In genomic region chr15:33112541-33113105, GRCh38 we compare ENCODE assay signal across 22 cellular contexts.
A peak's percentile ranks its signal among the peaks of the same experiment; 100 is the strongest.
DNase-seq lines count a peak whose midpoint lies in the region; ATAC-seq, FAIRE-seq and TF ChIP-seq lines count a peak whose summit lies in the region.
"Had no signal": no experiment of that assay in that cellular context is flagged by ENCODE, and none has a peak within 500 bp of the region (broad histone marks: within the 10 kb centered on the region; RNA-seq: fewer than 3 reads in every experiment).

No MANE protein-coding gene starts in this region.

- WGBS in SK-N-SH (ENCODE audit: low lambda C conversion rate), result 88% methylated on average over 5 of the region's 5 CpGs
- no CpG with 5 or more reads among the region's 5 CpGs for WGBS in mesendoderm (ENCODE audit: extremely low coverage, insufficient coverage, low lambda C conversion rate)
- no CpG with 5 or more reads among the region's 5 CpGs for WGBS in trophoblast cell (ENCODE audit: extremely low coverage, insufficient coverage, insufficient read length)

- no peak overlapping the region for H3K4me3 ChIP-seq in SK-N-SH (ENCODE audit: low read depth in 2 of 2, low read length in 1 of 2)
- H3K4me3 ChIP-seq in mesendoderm (ENCODE audit: low read length), result no peak overlapping the region
- H3K4me3 ChIP-seq in trophoblast cell (ENCODE audit: low read depth, low read length), result no peak overlapping the region
- H3K4me3 ChIP-seq: Peyer's patch had no signal

- H4K12ac ChIP-seq in trophoblast cell (ENCODE audit: low read depth, low read length), result no peak overlapping the region

- H2BK120ac ChIP-seq in mesendoderm (ENCODE audit: low read depth, low read length) (no peak overlapping the region), trophoblast cell (ENCODE audit: insufficient read depth, low read length, poor library complexity) (no peak overlapping the region)

- no peaks in the 10 kb centered on the region for H3K9me3 ChIP-seq in SK-N-SH
- H3K9me3 ChIP-seq in trophoblast cell (ENCODE audit: insufficient read depth, low read depth, low read length), result no peaks in the 10 kb centered on the region
- H3K9me3 ChIP-seq: Peyer's patch had no signal

- no peak overlapping the region for H3K4me3 Mint-ChIP-seq in WTC11
- H3K4me3 Mint-ChIP-seq: CD8-positive, alpha-beta memory T cell had no signal

- ATAC-seq in SK-N-SH treated with all-trans-retinoic acid at 6 μM for 48 hours (no peak), WTC11 (0 out of 2 replicates have a peak, but pooled peaks have one; percentile 29), HG03432 (IDR thresholded peaks at IDR 0.05; ENCODE audit: unreplicated experiment) (no peak)

- no peak overlapping the region for H3K27ac Mint-ChIP-seq in WTC11
- H3K27ac Mint-ChIP-seq: CD8-positive, alpha-beta memory T cell had no signal

- H3F3A ChIP-seq in SK-N-SH (replicated peaks; ENCODE audit: insufficient read depth), result peaks cover 45% of the 10 kb centered on the region

- peak overlapping the region; percentile 5 for H3K18ac ChIP-seq in mesendoderm (ENCODE audit: low read length)
- no peak overlapping the region for H3K18ac ChIP-seq in trophoblast cell (ENCODE audit: low read length)

- H4K5ac ChIP-seq in mesendoderm (ENCODE audit: low read length), result no peak overlapping the region

- no peak overlapping the region for H2BK15ac ChIP-seq in mesendoderm (replicated peaks; ENCODE audit: low read depth)

- H3K27me3 ChIP-seq in SK-N-SH (ENCODE audit: insufficient read depth) (no peaks in the 10 kb centered on the region), mesendoderm (ENCODE audit: insufficient read depth, low read length, poor library complexity) (no peaks in the 10 kb centered on the region), trophoblast cell (ENCODE audit: insufficient read depth, low read length) (no peaks in the 10 kb centered on the region)
- H3K27me3 ChIP-seq: Peyer's patch had no signal

- H3K4me1 Mint-ChIP-seq in WTC11, result peaks cover 56% of the 10 kb centered on the region
- H3K4me1 Mint-ChIP-seq: CD8-positive, alpha-beta memory T cell had no signal

- POLR2A ChIA-PET in SK-N-SH (lab: Yijun Ruan, JAX) (no interaction called here), WTC11 (lab: Charles Lee) (no interaction called here)

- no peaks in the 10 kb centered on the region for H3K27me3 Mint-ChIP-seq in WTC11 (ENCODE audit: low read depth)

- H3K4me2 ChIP-seq in SK-N-SH, result peak overlapping the region; percentile 5; the same call in 1 of the 2 replicates
- H3K4me2 ChIP-seq in mesendoderm (ENCODE audit: low read length), result no peak overlapping the region
- H3K4me2 ChIP-seq in trophoblast cell (ENCODE audit: low read length), result no peak overlapping the region

- no peak for TF ChIP-seq EP300 in SK-N-SH (IDR thresholded peaks at IDR 0.05; ENCODE audit: borderline replicate concordance in 1 of 2, low read depth in 1 of 2, low read length in 1 of 2)

- H3K4me1 ChIP-seq in SK-N-SH (ENCODE audit: control insufficient read depth in 1 of 2, insufficient read depth in 2 of 2, low read depth in 1 of 2, low read length in 1 of 2), result peaks cover 0 to 19% of the 10 kb centered on the region in 2 experiments; a peak in 3 of 4 replicates
- H3K4me1 ChIP-seq in mesendoderm (ENCODE audit: control insufficient read depth, low read depth, low read length), result peaks cover 2% of the 10 kb centered on the region
- peaks cover 0 to 3% of the 10 kb centered on the region in 2 experiments for H3K4me1 ChIP-seq in trophoblast cell (ENCODE audit: control insufficient read depth in 1 of 2, insufficient read depth in 2 of 2, low read length in 2 of 2)
- H3K4me1 ChIP-seq: Peyer's patch had no signal

- H3K79me2 ChIP-seq in SK-N-SH (ENCODE audit: insufficient read depth) (peaks cover 100% of the 10 kb centered on the region), mesendoderm (ENCODE audit: control insufficient read depth, insufficient read depth, low read length) (no peaks in the 10 kb centered on the region), trophoblast cell (ENCODE audit: control insufficient read depth, insufficient read depth, low read length, poor library complexity) (no peaks in the 10 kb centered on the region)

- H3K9me3 Mint-ChIP-seq in WTC11, result peaks cover 6% of the 10 kb centered on the region

- H3K36me3 ChIP-seq in SK-N-SH (replicated peaks in 1 of 2; ENCODE audit: control insufficient read depth in 1 of 2, insufficient read depth in 2 of 2, low read length in 1 of 2) (peaks cover 0 to 27% of the 10 kb centered on the region in 2 experiments), mesendoderm (ENCODE audit: control insufficient read depth, insufficient read depth, low read length) (no peaks in the 10 kb centered on the region), trophoblast cell (ENCODE audit: control insufficient read depth in 1 of 2, insufficient read depth in 2 of 2, low read length in 2 of 2) (no peaks in the 10 kb centered on the region)
- H3K36me3 ChIP-seq: Peyer's patch had no signal

- H2BK12ac ChIP-seq in trophoblast cell (ENCODE audit: low read length), result no peak overlapping the region

- FAIRE-seq in frontal cortex (lab: Jason Lieb, UNC), result no peak
- FAIRE-seq: GM19239 had no signal

- no peak for TF ChIP-seq RAD21 in SK-N-SH (IDR thresholded peaks at IDR 0.05; ENCODE audit: low read length)

- H3K36me3 Mint-ChIP-seq in WTC11, result no peaks in the 10 kb centered on the region
- H3K36me3 Mint-ChIP-seq: CD8-positive, alpha-beta memory T cell had no signal

- H4K8ac ChIP-seq in mesendoderm (ENCODE audit: low read depth, low read length), result no peak overlapping the region
- no peak overlapping the region for H4K8ac ChIP-seq in trophoblast cell (ENCODE audit: low read depth, low read length)

- H3K9ac ChIP-seq in SK-N-SH (no peak overlapping the region), mesendoderm (ENCODE audit: low read length) (no peak overlapping the region), trophoblast cell (ENCODE audit: low read length) (no peak overlapping the region)

- H4K91ac ChIP-seq in trophoblast cell (ENCODE audit: low read depth, low read length), result no peak overlapping the region

- H2AFZ ChIP-seq in SK-N-SH (ENCODE audit: low read depth) (no peak overlapping the region), trophoblast cell (ENCODE audit: insufficient read depth, low read length, poor library complexity) (no peak overlapping the region)

- peaks cover 2% of the 10 kb centered on the region; the same call in 1 of the 2 replicates for H4K20me1 ChIP-seq in SK-N-SH (ENCODE audit: insufficient read depth)

- H2AK5ac ChIP-seq in mesendoderm (ENCODE audit: low read length) (no peak overlapping the region), trophoblast cell (ENCODE audit: low read length) (no peak overlapping the region)

- no peak for DNase-seq in SK-N-SH
- no peak for DNase-seq in WTC11 (ENCODE audit: low spot score)
- no peak for DNase-seq in mesendoderm
- peak; percentile 83 to 87 for DNase-seq in trophoblast cell
- no peak for DNase-seq in pons (ENCODE audit: low spot score)
- no peak for DNase-seq in frontal cortex (ENCODE audit: low spot score in 2 of 2)
- DNase-seq: C1 segment of cervical spinal cord; Calu3; CD8-positive, alpha-beta memory T cell; GDM1; KG1; NCI-H1105; NCI-H2081; NCI-H2171; NCI-H345; NCI-H524; NCI-H774; Peyer's patch had no signal

- no peak overlapping the region for H3K14ac ChIP-seq in trophoblast cell (ENCODE audit: low read length)

- H3K4ac ChIP-seq in mesendoderm (ENCODE audit: low read depth, low read length) (no peak overlapping the region), trophoblast cell (ENCODE audit: low read depth, low read length) (no peak overlapping the region)

- no peak overlapping the region for H3K23ac ChIP-seq in mesendoderm (ENCODE audit: low read length)
- no peak overlapping the region for H3K23ac ChIP-seq in trophoblast cell (ENCODE audit: low read length)

- TF ChIP-seq CTCF in SK-N-SH (IDR thresholded peaks at IDR 0.05), result no peak
- TF ChIP-seq CTCF in WTC11 (IDR thresholded peaks at IDR 0.05), result no peak

- no peaks in the 10 kb centered on the region for H3K79me1 ChIP-seq in mesendoderm (ENCODE audit: low read length)
- peaks cover 1% of the 10 kb centered on the region for H3K79me1 ChIP-seq in trophoblast cell (ENCODE audit: low read length)

- H3K56ac ChIP-seq in mesendoderm (ENCODE audit: low read length), result no peak overlapping the region

- CTCF ChIA-PET in SK-N-SH (lab: Yijun Ruan, JAX), result interaction anchor here (1.0 to 1.4 kb wide), 4 partner anchors 20 to 588 kb away, joined by 3 to 6 read pairs (median 4); no protein-coding TSS in a partner anchor
- CTCF ChIA-PET in WTC11 (lab: Charles Lee), result no interaction called here

- H3K9me2 ChIP-seq in SK-N-SH, result no peaks in the 10 kb centered on the region

- no peak overlapping the region for H2BK5ac ChIP-seq in mesendoderm (ENCODE audit: low read length)
- H2BK5ac ChIP-seq in trophoblast cell (ENCODE audit: low read depth, low read length, poor library complexity), result no peak overlapping the region

- peak overlapping the region in 1 of 2 experiments; percentile 99; a peak in 1 of 4 replicates for H3K27ac ChIP-seq in SK-N-SH (ENCODE audit: low read depth in 2 of 2, low read length in 1 of 2)
- H3K27ac ChIP-seq in mesendoderm (ENCODE audit: low read depth, low read length), result no peak overlapping the region
- no peak overlapping the region for H3K27ac ChIP-seq in trophoblast cell (ENCODE audit: low read depth, low read length)
- H3K27ac ChIP-seq: 22Rv1, Peyer's patch had no signal

TF ChIP-seq in SK-N-SH, 30 proteins besides CTCF, POLR2A, EP300 and RAD21 (continues in another document):
- TF ChIP-seq FOSL2 (IDR thresholded peaks at IDR 0.05; ENCODE audit: borderline replicate concordance, low read depth), result no peak
- no peak for TF ChIP-seq FOXM1 (IDR thresholded peaks at IDR 0.05; ENCODE audit: low read depth)
- TF ChIP-seq FOXJ3 (CRISPR knock-in tag; IDR thresholded peaks at IDR 0.05), result no peak
- TF ChIP-seq CHD2 (IDR thresholded peaks at IDR 0.05; ENCODE audit: low read length, partially characterized antibody), result no peak

TF ChIP-seq in SK-N-SH treated with all-trans-retinoic acid at 6 μM for 48 hours, 23 proteins besides CTCF, POLR2A, EP300 and RAD21 (continues in another document):
- TF ChIP-seq CSDC2 (CRISPR knock-in tag; IDR thresholded peaks at IDR 0.05) (no peak), TCF4 (CRISPR knock-in tag; IDR thresholded peaks at IDR 0.05; ENCODE audit: borderline replicate concordance) (no peak), RARB (CRISPR knock-in tag; IDR thresholded peaks at IDR 0.05) (no peak), ZNF565 (CRISPR knock-in tag; conservative IDR thresholded peaks at IDR 0.05; ENCODE audit: low read depth) (no peak)

TF ChIP-seq in WTC11, 78 proteins besides CTCF, POLR2A, EP300 and RAD21 (continues in another document):
- TF ChIP-seq NR2C2 (CRISPR knock-in tag; IDR thresholded peaks at IDR 0.05) (no peak), ATF3 (CRISPR knock-in tag; conservative IDR thresholded peaks at IDR 0.05) (no peak), TP53 (CRISPR knock-in tag; IDR thresholded peaks at IDR 0.05) (no peak), ZNF317 (CRISPR knock-in tag; IDR thresholded peaks at IDR 0.05; ENCODE audit: borderline replicate concordance, low read depth) (no peak), ZNF263 (CRISPR knock-in tag; IDR thresholded peaks at IDR 0.05; ENCODE audit: low read depth) (no peak)

Comparison
In these comparisons a context has a peak if more than half of its experiments do, and no peak if none do; other contexts are left out.
1. DNase-seq: peak in trophoblast cell (2 of 2); none in SK-N-SH (single experiment), WTC11 (single experiment), mesendoderm (single experiment), pons (single experiment) and frontal cortex (0 of 2).